Comparison of ENCODE assay signal across 11 cellular contexts in genomic region chrX:18994713-18995112, GRCh38. TPM values are rescaled to one million over a fixed set of nuclear protein-coding genes. Genes with fewer than 3 reads are reported as not detected.
DNase-seq lines count a peak whose midpoint lies in the region; ATAC-seq and TF ChIP-seq lines count a peak whose summit lies in the region.
"Had no signal": no experiment of that assay in that cellular context is flagged by ENCODE, and none has a peak within 500 bp of the region (broad histone marks: within the 10 kb centered on the region; RNA-seq: fewer than 3 reads in every experiment).

No MANE protein-coding gene starts in this region.

- H3K27ac ChIP-seq in GM23248 (peak overlapping the region; percentile 97), foreskin keratinocyte (peak overlapping the region; percentile 87)

- TF ChIP-seq CTCF in WI38 (IDR thresholded peaks at IDR 0.05; ENCODE audit: low read depth, low read length), result no peak
- no peak for TF ChIP-seq CTCF in foreskin keratinocyte (conservative IDR thresholded peaks at IDR 0.05)
- TF ChIP-seq CTCF in type B pancreatic cell (conservative IDR thresholded peaks at IDR 0.05), result no peak

- H3K9me2 ChIP-seq in GM23248 (ENCODE audit: insufficient read depth), result no peaks in the 10 kb centered on the region

- H3K4me1 Mint-ChIP-seq in type B pancreatic cell (ENCODE audit: unreplicated experiment), result peaks cover 5% of the 10 kb centered on the region

- H4K20me1 ChIP-seq in GM23248 (ENCODE audit: insufficient read depth), result no peaks in the 10 kb centered on the region

- H3K4me1 ChIP-seq in GM23248 (ENCODE audit: insufficient read depth), result peaks cover 35% of the 10 kb centered on the region
- H3K4me1 ChIP-seq in foreskin keratinocyte, result peaks cover 9% of the 10 kb centered on the region

- no peaks in the 10 kb centered on the region for H3K27me3 ChIP-seq in GM23248 (replicated peaks; ENCODE audit: insufficient read depth)
- H3K27me3 ChIP-seq in foreskin keratinocyte, result no peaks in the 10 kb centered on the region

- in situ Hi-C loops in GM23248 (cut with MboI), result no loop called here

- ATAC-seq in foreskin keratinocyte (peak; percentile 94), GM18498 (IDR thresholded peaks at IDR 0.05; ENCODE audit: unreplicated experiment) (no peak)
- ATAC-seq: activated T-cell treated with anti-CD3 and anti-CD28 coated beads, Interleukin-2, amount 50 U/mL, for 72 hours had no signal

- H3K27ac Mint-ChIP-seq in type B pancreatic cell, result peak overlapping the region; percentile 90
- H3K27ac Mint-ChIP-seq: activated T-cell treated with anti-CD3 and anti-CD28 coated beads, Interleukin-2, amount 50 U/mL, for 72 hours had no signal

- DNase-seq in GM23248 (peak; percentile 86), foreskin keratinocyte (peak; percentile 64 to 79), type B pancreatic cell (ENCODE audit: extremely low spot score, unreplicated experiment) (no peak), NCI-H1417 (lab: John Stamatoyannopoulos, UW) (no peak), NCI-H510A (lab: John Stamatoyannopoulos, UW) (no peak)
- DNase-seq: activated T-cell treated with anti-CD3 and anti-CD28 coated beads, Interleukin-2, amount 50 U/mL, for 72 hours; aorta; midbrain; substantia nigra had no signal

- H3K4me2 ChIP-seq in GM23248 (ENCODE audit: unreplicated experiment), result peak overlapping the region; percentile 94

- H3K4me3 ChIP-seq in GM23248 (peak overlapping the region; percentile 63), WI38 (ENCODE audit: low read depth, low read length) (0 out of 2 replicates have a peak overlapping the region, but pooled peaks have one; percentile 9)

- no peaks in the 10 kb centered on the region for H3K9me3 ChIP-seq in GM23248 (ENCODE audit: low read depth)

- H3K9me3 Mint-ChIP-seq in type B pancreatic cell, result no peaks in the 10 kb centered on the region
- H3K9me3 Mint-ChIP-seq: activated T-cell treated with anti-CD3 and anti-CD28 coated beads, Interleukin-2, amount 50 U/mL, for 72 hours had no signal

- H3K9ac ChIP-seq in GM23248, result peak overlapping the region; percentile 80

- peak overlapping the region; percentile 54; the same call in 1 of the 2 replicates for H2AFZ ChIP-seq in GM23248

- no peaks in the 10 kb centered on the region for H3K27me3 Mint-ChIP-seq in type B pancreatic cell

- no peaks in the 10 kb centered on the region for H3K79me2 ChIP-seq in GM23248 (ENCODE audit: insufficient read depth)

- H3K4me3 Mint-ChIP-seq in type B pancreatic cell, result peak overlapping the region; percentile 72
- H3K4me3 Mint-ChIP-seq: activated T-cell treated with anti-CD3 and anti-CD28 coated beads, Interleukin-2, amount 50 U/mL, for 72 hours had no signal

- peaks cover 21% of the 10 kb centered on the region for H3F3A ChIP-seq in GM23248 (ENCODE audit: insufficient read depth)

- WGBS in GM23248 (ENCODE audit: low coverage in 1 of 2, low lambda C conversion rate in 2 of 2, missing lambda C conversion rate in 2 of 2), 2 experiments, result 0 to 4% methylated on average over 3 of the region's 3 CpGs

- no peaks in the 10 kb centered on the region for H3K36me3 ChIP-seq in GM23248 (ENCODE audit: low read depth)

- no peaks in the 10 kb centered on the region for H3K36me3 Mint-ChIP-seq in type B pancreatic cell

RNA-seq across cellular contexts. Expression of gene PHKA2, which starts 10.8 kb away (rescaled TPM):
- 9.1 and 9.9 TPM in 2 replicates for total RNA-seq in GM23248 (2014; rRNA removed; shearing (Covaris generic))
- 5.7 and 6.8 TPM in 2 replicates for polyA plus RNA-seq in GM23248 (2016; fragmentation: Nextera tagmentation; extraction: Ambion mirVana)
- 17.2 and 17.5 TPM in 2 replicates for total RNA-seq in foreskin keratinocyte
- polyA plus RNA-seq in foreskin keratinocyte, result 12.4 and 13.3 TPM in 2 replicates
- total RNA-seq in type B pancreatic cell (ENCODE audit: low replicate concordance), result 48.1 and 55.7 TPM in 2 replicates

Comparison
In these comparisons a context has a peak if more than half of its experiments do, and no peak if none do; other contexts are left out.
1. DNase-seq: peak in GM23248 (single experiment) and foreskin keratinocyte (2 of 2); none in type B pancreatic cell (single experiment), NCI-H1417 (0 of 3) and NCI-H510A (single experiment).